ENCODE assay signal across 1 cellular context in the genomic region with DNA sequence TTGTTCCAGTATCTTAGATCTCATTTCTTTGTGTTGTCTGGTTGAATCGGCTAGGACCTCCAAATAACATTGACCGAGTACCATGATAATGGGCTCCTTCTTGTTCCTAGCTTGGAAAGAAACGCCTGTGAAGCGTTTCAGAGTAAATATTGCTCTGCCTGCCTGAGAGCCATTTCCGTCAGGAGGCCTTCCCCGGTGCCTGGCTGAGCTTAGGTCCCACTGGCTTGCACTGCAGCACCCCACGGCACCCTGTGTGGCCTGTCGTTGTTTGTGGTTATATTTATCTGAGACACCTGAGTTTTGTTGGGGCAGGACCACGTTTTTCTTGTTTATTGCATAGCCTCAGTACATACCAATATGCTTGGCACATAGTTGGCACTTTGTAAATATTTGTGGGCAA.
TF ChIP-seq lines count a peak whose summit lies in the region.

No MANE protein-coding gene starts in this region.

TF ChIP-seq in HepG2, 621 proteins besides CTCF, POLR2A, EP300 and RAD21 (continued from another document):
- TF ChIP-seq, protein P1, sequence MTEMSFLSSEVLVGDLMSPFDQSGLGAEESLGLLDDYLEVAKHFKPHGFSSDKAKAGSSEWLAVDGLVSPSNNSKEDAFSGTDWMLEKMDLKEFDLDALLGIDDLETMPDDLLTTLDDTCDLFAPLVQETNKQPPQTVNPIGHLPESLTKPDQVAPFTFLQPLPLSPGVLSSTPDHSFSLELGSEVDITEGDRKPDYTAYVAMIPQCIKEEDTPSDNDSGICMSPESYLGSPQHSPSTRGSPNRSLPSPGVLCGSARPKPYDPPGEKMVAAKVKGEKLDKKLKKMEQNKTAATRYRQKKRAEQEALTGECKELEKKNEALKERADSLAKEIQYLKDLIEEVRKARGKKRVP (CRISPR knock-in tag; IDR thresholded peaks at IDR 0.05), result no peak
- TF ChIP-seq ZNF891 (CRISPR knock-in tag; IDR thresholded peaks at IDR 0.05) (no peak), ZNF33A (CRISPR knock-in tag; IDR thresholded peaks at IDR 0.05; ENCODE audit: borderline replicate concordance) (no peak), ZNF207 (IDR thresholded peaks at IDR 0.05; ENCODE audit: borderline replicate concordance) (no peak), RCOR2 (CRISPR knock-in tag; IDR thresholded peaks at IDR 0.05) (no peak), MIER3 (CRISPR knock-in tag; IDR thresholded peaks at IDR 0.05; ENCODE audit: borderline replicate concordance) (no peak), AHR (CRISPR knock-in tag; IDR thresholded peaks at IDR 0.05) (no peak), NFATC3 (CRISPR knock-in tag; IDR thresholded peaks at IDR 0.05) (no peak), ZNF34 (CRISPR knock-in tag; IDR thresholded peaks at IDR 0.05; ENCODE audit: borderline replicate concordance) (no peak), ZNF773 (CRISPR knock-in tag; IDR thresholded peaks at IDR 0.05; ENCODE audit: borderline replicate concordance) (no peak)
- TF ChIP-seq, protein P2, sequence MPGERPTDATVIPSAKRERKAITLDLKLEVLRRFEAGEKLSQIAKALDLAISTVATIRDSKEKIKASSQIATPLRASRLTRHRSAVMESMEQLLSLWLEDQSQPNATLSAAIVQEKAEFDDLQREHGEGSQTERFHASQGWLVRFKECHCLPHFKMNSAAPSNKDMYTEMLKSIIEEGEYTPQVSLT (CRISPR knock-in tag; IDR thresholded peaks at IDR 0.05; ENCODE audit: borderline replicate concordance, low read depth), result no peak
- TF ChIP-seq, protein P3, sequence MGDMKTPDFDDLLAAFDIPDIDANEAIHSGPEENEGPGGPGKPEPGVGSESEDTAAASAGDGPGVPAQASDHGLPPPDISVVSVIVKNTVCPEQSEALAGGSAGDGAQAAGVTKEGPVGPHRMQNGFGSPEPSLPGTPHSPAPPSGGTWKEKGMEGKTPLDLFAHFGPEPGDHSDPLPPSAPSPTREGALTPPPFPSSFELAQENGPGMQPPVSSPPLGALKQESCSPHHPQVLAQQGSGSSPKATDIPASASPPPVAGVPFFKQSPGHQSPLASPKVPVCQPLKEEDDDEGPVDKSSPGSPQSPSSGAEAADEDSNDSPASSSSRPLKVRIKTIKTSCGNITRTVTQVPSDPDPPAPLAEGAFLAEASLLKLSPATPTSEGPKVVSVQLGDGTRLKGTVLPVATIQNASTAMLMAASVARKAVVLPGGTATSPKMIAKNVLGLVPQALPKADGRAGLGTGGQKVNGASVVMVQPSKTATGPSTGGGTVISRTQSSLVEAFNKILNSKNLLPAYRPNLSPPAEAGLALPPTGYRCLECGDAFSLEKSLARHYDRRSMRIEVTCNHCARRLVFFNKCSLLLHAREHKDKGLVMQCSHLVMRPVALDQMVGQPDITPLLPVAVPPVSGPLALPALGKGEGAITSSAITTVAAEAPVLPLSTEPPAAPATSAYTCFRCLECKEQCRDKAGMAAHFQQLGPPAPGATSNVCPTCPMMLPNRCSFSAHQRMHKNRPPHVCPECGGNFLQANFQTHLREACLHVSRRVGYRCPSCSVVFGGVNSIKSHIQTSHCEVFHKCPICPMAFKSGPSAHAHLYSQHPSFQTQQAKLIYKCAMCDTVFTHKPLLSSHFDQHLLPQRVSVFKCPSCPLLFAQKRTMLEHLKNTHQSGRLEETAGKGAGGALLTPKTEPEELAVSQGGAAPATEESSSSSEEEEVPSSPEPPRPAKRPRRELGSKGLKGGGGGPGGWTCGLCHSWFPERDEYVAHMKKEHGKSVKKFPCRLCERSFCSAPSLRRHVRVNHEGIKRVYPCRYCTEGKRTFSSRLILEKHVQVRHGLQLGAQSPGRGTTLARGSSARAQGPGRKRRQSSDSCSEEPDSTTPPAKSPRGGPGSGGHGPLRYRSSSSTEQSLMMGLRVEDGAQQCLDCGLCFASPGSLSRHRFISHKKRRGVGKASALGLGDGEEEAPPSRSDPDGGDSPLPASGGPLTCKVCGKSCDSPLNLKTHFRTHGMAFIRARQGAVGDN (CRISPR knock-in tag; IDR thresholded peaks at IDR 0.05), result 0 out of 2 replicates have a peak, but pooled peaks have one; percentile 17
- TF ChIP-seq, protein P4, sequence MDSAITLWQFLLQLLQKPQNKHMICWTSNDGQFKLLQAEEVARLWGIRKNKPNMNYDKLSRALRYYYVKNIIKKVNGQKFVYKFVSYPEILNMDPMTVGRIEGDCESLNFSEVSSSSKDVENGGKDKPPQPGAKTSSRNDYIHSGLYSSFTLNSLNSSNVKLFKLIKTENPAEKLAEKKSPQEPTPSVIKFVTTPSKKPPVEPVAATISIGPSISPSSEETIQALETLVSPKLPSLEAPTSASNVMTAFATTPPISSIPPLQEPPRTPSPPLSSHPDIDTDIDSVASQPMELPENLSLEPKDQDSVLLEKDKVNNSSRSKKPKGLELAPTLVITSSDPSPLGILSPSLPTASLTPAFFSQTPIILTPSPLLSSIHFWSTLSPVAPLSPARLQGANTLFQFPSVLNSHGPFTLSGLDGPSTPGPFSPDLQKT (CRISPR knock-in tag; IDR thresholded peaks at IDR 0.05; ENCODE audit: borderline replicate concordance), result no peak
- TF ChIP-seq, protein P5, sequence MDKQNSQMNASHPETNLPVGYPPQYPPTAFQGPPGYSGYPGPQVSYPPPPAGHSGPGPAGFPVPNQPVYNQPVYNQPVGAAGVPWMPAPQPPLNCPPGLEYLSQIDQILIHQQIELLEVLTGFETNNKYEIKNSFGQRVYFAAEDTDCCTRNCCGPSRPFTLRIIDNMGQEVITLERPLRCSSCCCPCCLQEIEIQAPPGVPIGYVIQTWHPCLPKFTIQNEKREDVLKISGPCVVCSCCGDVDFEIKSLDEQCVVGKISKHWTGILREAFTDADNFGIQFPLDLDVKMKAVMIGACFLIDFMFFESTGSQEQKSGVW (CRISPR knock-in tag; IDR thresholded peaks at IDR 0.05; ENCODE audit: borderline replicate concordance), result no peak
